32 cellular contexts compared by ENCODE assay signal in genomic region chrX:129115935-129116334, GRCh38.
"Had no signal": no experiment of that assay in that cellular context is flagged by ENCODE, and none has a peak within 500 bp of the region (broad histone marks: within the 10 kb centered on the region; RNA-seq: fewer than 3 reads in every experiment).

No MANE protein-coding gene starts in this region.

- H3K27me3 Mint-ChIP-seq: activated CD4-positive, alpha-beta T cell treated with anti-CD3 and anti-CD28 coated beads for 36 hours; activated CD4-positive, alpha-beta T cell treated with anti-CD3 and anti-CD28 coated beads, Interleukin-2, amount 10 ng/mL, durations not matched to agents 7 days and 5 days; activated naive CD4-positive, alpha-beta T cell treated with anti-CD3 and anti-CD28 coated beads, Interleukin-2, amount 50 U/mL, for 24 hours; activated naive CD8-positive, alpha-beta T cell treated with anti-CD3 and anti-CD28 coated beads, Interleukin-2, amount 10 ng/mL, durations not matched to agents 7 days and 5 days had no signal

- ATAC-seq: activated CD4-positive, CD25-positive, alpha-beta regulatory T cell treated with anti-CD3 and anti-CD28 coated beads, Interleukin-2, amount 50 U/mL, for 24 hours; activated CD8-positive, alpha-beta T cell treated with anti-CD3 and anti-CD28 coated beads, Interleukin-2, amount 10 ng/mL, durations not matched to agents 7 days and 5 days; PC-3 had no signal

- H3K27ac Mint-ChIP-seq: activated CD4-positive, alpha-beta T cell treated with anti-CD3 and anti-CD28 coated beads for 36 hours; activated CD4-positive, alpha-beta T cell treated with anti-CD3 and anti-CD28 coated beads, Interleukin-2, amount 10 ng/mL, durations not matched to agents 7 days and 5 days; activated CD8-positive, alpha-beta T cell treated with anti-CD3 and anti-CD28 coated beads, Interleukin-2, amount 10 ng/mL, durations not matched to agents 7 days and 5 days; activated naive CD4-positive, alpha-beta T cell treated with anti-CD3 and anti-CD28 coated beads, Interleukin-2, amount 50 U/mL, for 24 hours; activated naive CD8-positive, alpha-beta T cell treated with anti-CD3 and anti-CD28 coated beads, Interleukin-2, amount 10 ng/mL, durations not matched to agents 7 days and 5 days; activated T-cell treated with anti-CD3 and anti-CD28 coated beads, Interleukin-2, amount 50 U/mL, for 24 hours; activated T-helper 2 cell treated with anti-CD3 and anti-CD28 coated beads, Interferon-gamma antibody, Interleukin-2, Interleukin-4, amounts not matched to agents 10 μg/mL and 5 μg/mL and 100 μg/mL, durations not matched to agents 14 hours and 24 hours and 36 hours; T-helper 1 cell treated with Interleukin-12 subunit alpha and Interleukin-12 subunit beta and Interleukin-4 antibody, amounts not matched to agents 30 μg/mL and 1 μg/mL, for 36 hours; T-helper 2 cell treated with Interferon-gamma antibody and Interleukin-4, amounts not matched to agents 5 μg/mL and 100 μg/mL, for 36 hours; WTC11 had no signal

- H3K27ac ChIP-seq: ascending aorta, breast epithelium, Peyer's patch, SJSA1 had no signal

- H3K27me3 ChIP-seq: ascending aorta, breast epithelium, MG63, Peyer's patch, SJSA1 had no signal

- H3K36me3 Mint-ChIP-seq: activated naive CD4-positive, alpha-beta T cell treated with anti-CD3 and anti-CD28 coated beads, Interleukin-2, amount 50 U/mL, for 24 hours; activated naive CD8-positive, alpha-beta T cell treated with anti-CD3 and anti-CD28 coated beads, Interleukin-2, amount 10 ng/mL, durations not matched to agents 7 days and 5 days had no signal

- H3K4me3 Mint-ChIP-seq: activated CD4-positive, alpha-beta T cell treated with anti-CD3 and anti-CD28 coated beads for 36 hours; activated CD4-positive, alpha-beta T cell treated with anti-CD3 and anti-CD28 coated beads, Interleukin-2, amount 10 ng/mL, durations not matched to agents 7 days and 5 days; activated CD8-positive, alpha-beta T cell treated with anti-CD3 and anti-CD28 coated beads, Interleukin-2, amount 10 ng/mL, durations not matched to agents 7 days and 5 days; activated naive CD4-positive, alpha-beta T cell treated with anti-CD3 and anti-CD28 coated beads, Interleukin-2, amount 50 U/mL, for 24 hours; activated naive CD8-positive, alpha-beta T cell treated with anti-CD3 and anti-CD28 coated beads, Interleukin-2, amount 10 ng/mL, durations not matched to agents 7 days and 5 days; activated T-cell treated with anti-CD3 and anti-CD28 coated beads, Interleukin-2, amount 50 U/mL, for 24 hours; T-helper 1 cell treated with Interleukin-12 subunit alpha and Interleukin-12 subunit beta and Interleukin-4 antibody, amounts not matched to agents 30 μg/mL and 1 μg/mL, for 36 hours; T-helper 2 cell treated with Interferon-gamma antibody and Interleukin-4, amounts not matched to agents 5 μg/mL and 100 μg/mL, for 36 hours; WTC11 had no signal

- H3K4me1 Mint-ChIP-seq: activated CD4-positive, alpha-beta T cell treated with anti-CD3 and anti-CD28 coated beads for 36 hours; activated CD4-positive, alpha-beta T cell treated with anti-CD3 and anti-CD28 coated beads, Interleukin-2, amount 10 ng/mL, durations not matched to agents 7 days and 5 days; activated naive CD4-positive, alpha-beta T cell treated with anti-CD3 and anti-CD28 coated beads, Interleukin-2, amount 50 U/mL, for 24 hours; activated naive CD8-positive, alpha-beta T cell treated with anti-CD3 and anti-CD28 coated beads, Interleukin-2, amount 10 ng/mL, durations not matched to agents 7 days and 5 days had no signal

- H3K4me2 ChIP-seq: SK-N-SH had no signal

- H3K4me1 ChIP-seq: ascending aorta, breast epithelium, Peyer's patch, SJSA1 had no signal

- H3K36me3 ChIP-seq: ascending aorta, breast epithelium, MG63, Peyer's patch, SJSA1 had no signal

- DNase-seq: activated CD4-positive, alpha-beta T cell treated with anti-CD3 and anti-CD28 coated beads for 36 hours; activated CD4-positive, alpha-beta T cell treated with anti-CD3 and anti-CD28 coated beads, Interleukin-2, amount 10 ng/mL, durations not matched to agents 7 days and 5 days; activated CD4-positive, alpha-beta T cell treated with anti-CD3 and anti-CD28 coated beads, Interleukin-2, amount 50 U/mL, for 48 hours; activated CD8-positive, alpha-beta T cell treated with anti-CD3 and anti-CD28 coated beads, Interleukin-2, amount 10 ng/mL, durations not matched to agents 7 days and 5 days; activated gamma-delta T cell; activated naive CD4-positive, alpha-beta T cell treated with Interleukin-2 at 50 U/mL for 16 hours; activated naive CD8-positive, alpha-beta T cell treated with anti-CD3 and anti-CD28 coated beads, Interleukin-2, amount 10 ng/mL, durations not matched to agents 7 days and 5 days; activated T-cell treated with anti-CD3 and anti-CD28 coated beads, Interleukin-2, amount 50 U/mL, for 24 hours; amygdala; Kasumi-1; MG63; NCI-H1048; NCI-H1436 treated with DMSO at 0.1 percent for 48 hours; NCI-H187; NCI-H2227 treated with DMSO at 0.1 percent for 48 hours; NCI-H446 treated with DMSO at 0.1 percent for 48 hours; NCI-H524; NK-92 treated with Interleukin-12 subunit alpha and Interleukin-12 subunit beta, amount 100 ng/mL, for 24 hours; PC-3; Peyer's patch; RPMI8226; SHP77 treated with DMSO at 0.1 percent for 48 hours; SK-N-SH had no signal

- H3K9me3 Mint-ChIP-seq: activated CD4-positive, alpha-beta T cell treated with anti-CD3 and anti-CD28 coated beads, Interleukin-2, amount 10 ng/mL, durations not matched to agents 7 days and 5 days; activated naive CD4-positive, alpha-beta T cell treated with anti-CD3 and anti-CD28 coated beads, Interleukin-2, amount 50 U/mL, for 24 hours; activated naive CD8-positive, alpha-beta T cell treated with anti-CD3 and anti-CD28 coated beads, Interleukin-2, amount 10 ng/mL, durations not matched to agents 7 days and 5 days; activated T-cell treated with anti-CD3 and anti-CD28 coated beads, Interleukin-2, amount 50 U/mL, for 24 hours; activated T-helper 2 cell treated with anti-CD3 and anti-CD28 coated beads, Interferon-gamma antibody, Interleukin-2, Interleukin-4, amounts not matched to agents 10 μg/mL and 5 μg/mL and 100 μg/mL, durations not matched to agents 14 hours and 24 hours and 36 hours; T-helper 1 cell treated with Interleukin-12 subunit alpha and Interleukin-12 subunit beta and Interleukin-4 antibody, amounts not matched to agents 30 μg/mL and 1 μg/mL, for 36 hours; T-helper 2 cell treated with Interferon-gamma antibody and Interleukin-4, amounts not matched to agents 5 μg/mL and 100 μg/mL, for 36 hours had no signal

- H3K9ac ChIP-seq: SK-N-SH had no signal

- H3K9me3 ChIP-seq: ascending aorta, breast epithelium, MG63, Peyer's patch, SJSA1, SK-N-SH had no signal

- H3K4me3 ChIP-seq: ascending aorta, breast epithelium, MG63, Peyer's patch, SJSA1 had no signal
